Comparison of ENCODE assay signal across 25 cellular contexts in the genomic region with DNA sequence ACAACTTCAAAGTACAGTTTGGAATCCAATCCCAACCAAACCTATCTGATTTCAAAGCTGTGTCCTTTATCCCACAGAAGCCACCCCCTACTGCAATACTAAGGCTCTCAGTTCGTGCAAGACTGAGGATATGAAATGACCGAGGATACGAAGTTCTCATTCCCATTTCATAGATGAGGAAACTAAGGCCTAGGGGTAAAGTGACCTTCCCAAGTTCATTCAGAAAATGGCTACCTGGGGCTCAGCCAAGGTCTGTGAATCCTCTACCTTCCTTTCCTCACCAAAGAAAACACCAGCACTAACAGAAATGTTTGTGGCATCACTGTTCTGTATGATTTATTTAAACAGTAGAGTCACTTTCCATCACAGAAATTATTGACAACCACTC. TPM values are rescaled to one million over a fixed set of nuclear protein-coding genes. Genes with fewer than 3 reads are reported as not detected.
"Had no signal": no experiment of that assay in that cellular context is flagged by ENCODE, and none has a peak within 500 bp of the region (broad histone marks: within the 10 kb centered on the region; RNA-seq: fewer than 3 reads in every experiment).

No MANE protein-coding gene starts in this region.

- ATAC-seq: activated CD4-positive, alpha-beta T cell treated with anti-CD3 and anti-CD28 coated beads for 36 hours; activated CD8-positive, alpha-beta memory T cell treated with anti-CD3 and anti-CD28 coated beads, Interleukin-2, amount 10 ng/mL, durations not matched to agents 7 days and 5 days; activated CD8-positive, alpha-beta T cell treated with anti-CD3 and anti-CD28 coated beads, Interleukin-2, amount 10 ng/mL, durations not matched to agents 7 days and 5 days; activated T-helper 17 cell treated with anti-CD3 and anti-CD28 coated beads, Interleukin-2, amount 50 U/mL, for 72 hours had no signal

- H3K27me3 ChIP-seq: ascending aorta, breast epithelium, cardiac muscle cell, colonic mucosa had no signal

- FAIRE-seq: frontal cortex had no signal

- H3K9me3 ChIP-seq: ascending aorta, breast epithelium, colonic mucosa had no signal

- H3K36me3 ChIP-seq: breast epithelium had no signal

- DNase-seq: activated CD4-positive, alpha-beta memory T cell treated with anti-CD3 and anti-CD28 coated beads for 36 hours; activated CD4-positive, alpha-beta T cell treated with anti-CD3 and anti-CD28 coated beads for 36 hours; activated CD4-positive, alpha-beta T cell treated with anti-CD3 and anti-CD28 coated beads, Interleukin-2, amount 10 ng/mL, durations not matched to agents 24 days and 14 days; activated CD4-positive, CD25-positive, alpha-beta regulatory T cell; activated CD4-positive, CD25-positive, alpha-beta regulatory T cell treated with anti-CD3 and anti-CD28 coated beads, Interleukin-2, amount 50 U/mL, for 72 hours; activated CD8-positive, alpha-beta memory T cell treated with anti-CD3 and anti-CD28 coated beads, Interleukin-2, amount 10 ng/mL, durations not matched to agents 7 days and 5 days; activated CD8-positive, alpha-beta memory T cell treated with anti-CD3 and anti-CD28 coated beads, Interleukin-2, amount 50 U/mL, for 4 hours; activated CD8-positive, alpha-beta T cell treated with anti-CD3 and anti-CD28 coated beads, Interleukin-2, amount 10 ng/mL, durations not matched to agents 7 days and 5 days; activated effector memory CD4-positive, alpha-beta T cell treated with Interleukin-2 at 50 U/mL for 16 hours; activated gamma-delta T cell treated with Interleukin-2 at 50 U/mL for 16 hours; activated naive CD4-positive, alpha-beta T cell treated with Interleukin-2 at 50 U/mL for 16 hours; activated naive CD8-positive, alpha-beta T cell treated with anti-CD3 and anti-CD28 coated beads, Interleukin-2, amount 10 ng/mL, durations not matched to agents 7 days and 5 days; activated T-cell treated with anti-CD3 and anti-CD28 coated beads, Interleukin-2, amount 50 U/mL, for 1 hour; central memory CD4-positive, alpha-beta T cell; cerebellar nuclear complex; colonic mucosa; effector CD8-positive, alpha-beta T cell; foreskin fibroblast; head of caudate nucleus; T-helper 2 cell had no signal

- H3K4me1 ChIP-seq: breast epithelium, colonic mucosa had no signal

- H3K4me3 ChIP-seq: ascending aorta, breast epithelium, cardiac muscle cell, colonic mucosa had no signal

- H3K27ac ChIP-seq: ascending aorta, breast epithelium, cardiac muscle cell, colonic mucosa had no signal

RNA-seq across cellular contexts. Expression of a gene that starts 32.2 kb away (rescaled TPM):
- total RNA-seq: ascending aorta had no signal
